ENCODE assay signal across 8 cellular contexts in the genomic region with DNA sequence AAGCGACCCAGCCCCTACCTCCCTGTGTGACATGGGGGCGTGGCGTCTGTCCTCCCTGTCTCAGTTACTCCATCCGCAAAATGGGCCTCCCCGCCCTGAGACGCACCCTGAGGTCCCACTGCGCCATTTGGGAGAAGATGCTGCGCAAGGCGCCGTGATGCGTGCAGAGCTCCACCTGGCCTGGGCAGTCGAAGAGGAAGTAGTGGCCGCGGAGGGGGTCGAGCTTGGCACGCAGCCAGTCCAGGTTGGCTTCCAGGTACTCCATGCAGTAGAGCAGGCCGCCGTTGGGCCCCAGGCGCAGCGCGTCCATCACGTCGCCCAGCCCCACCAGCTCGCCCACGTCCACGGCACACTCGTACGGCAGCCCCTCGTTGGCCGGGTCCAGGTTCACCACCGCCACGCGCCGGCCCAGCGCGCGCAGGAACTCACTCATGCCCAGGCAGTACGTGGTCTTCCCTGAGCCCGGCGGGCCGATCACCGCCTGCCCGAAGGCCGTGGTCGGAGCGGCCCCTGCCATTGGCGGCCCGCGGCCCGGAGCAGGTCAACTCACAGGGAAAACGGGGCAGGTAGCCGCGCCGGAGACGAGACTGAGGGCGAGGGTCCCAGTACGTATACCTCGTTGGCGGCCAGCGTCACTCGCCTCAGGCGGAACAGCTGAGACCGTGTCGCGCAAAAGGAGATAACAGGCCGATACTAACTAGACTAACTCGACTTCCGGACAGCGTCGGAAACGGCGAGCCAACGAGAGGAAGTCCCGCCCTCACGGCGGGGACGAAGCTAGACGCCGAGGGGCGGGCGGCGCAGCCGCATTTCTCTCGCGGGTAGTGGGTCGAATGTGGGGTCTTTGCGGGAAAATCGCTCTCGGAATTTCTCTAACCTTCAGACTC. TPM values are rescaled to one million over a fixed set of nuclear protein-coding genes. Genes with fewer than 3 reads are reported as not detected.
DNase-seq lines count a peak whose midpoint lies in the region; ATAC-seq lines count a peak whose summit lies in the region.

A gene (minus strand): TSS at position 704 of the 887 bp plus-strand sequence. CDS start 187 bp downstream, at position 517.

- peak; percentile 46 for DNase-seq in A172 (ENCODE audit: low spot score)
- DNase-seq in NCI-H2171 treated with DMSO at 0.1 percent for 48 hours (lab: John Stamatoyannopoulos, UW): peak; percentile 75
- DNase-seq in activated CD4-positive, CD25-positive, alpha-beta regulatory T cell treated with anti-CD3 and anti-CD28 coated beads, Interleukin-2, amount 50 U/mL, for 16 hours (ENCODE audit: low read depth, low spot score): peak; percentile 65
- peak; percentile 68 for DNase-seq in central memory CD4-positive, alpha-beta T cell
- DNase-seq in iris pigment epithelial cell (ENCODE audit: low read depth): peak; percentile 77
- DNase-seq in stimulated activated CD4-positive, alpha-beta T cell treated with anti-CD3 and anti-CD28 coated beads, Interleukin-12 subunit alpha, Interleukin-12 subunit beta, amount 100 ng/mL, for 4 hours: peak; percentile 75

- ATAC-seq in GM18511 (IDR thresholded peaks at IDR 0.05; ENCODE audit: unreplicated experiment): peak; percentile 91
- peak; percentile 70 for ATAC-seq in HG03045 (IDR thresholded peaks at IDR 0.05; ENCODE audit: unreplicated experiment)

RNA-seq across cellular contexts. Expression of the gene that starts here (rescaled TPM):
- 6.0 and 6.8 TPM in 2 replicates for total RNA-seq in A172 (2014; rRNA removed; shearing (Covaris generic))

Comparison
In these comparisons a context has a peak if more than half of its experiments do, and no peak if none do; other contexts are left out.
1. Peak in every context shown above with its lines: DNase-seq and ATAC-seq.